ENCODE assay signal across 8 cellular contexts in the genomic region with DNA sequence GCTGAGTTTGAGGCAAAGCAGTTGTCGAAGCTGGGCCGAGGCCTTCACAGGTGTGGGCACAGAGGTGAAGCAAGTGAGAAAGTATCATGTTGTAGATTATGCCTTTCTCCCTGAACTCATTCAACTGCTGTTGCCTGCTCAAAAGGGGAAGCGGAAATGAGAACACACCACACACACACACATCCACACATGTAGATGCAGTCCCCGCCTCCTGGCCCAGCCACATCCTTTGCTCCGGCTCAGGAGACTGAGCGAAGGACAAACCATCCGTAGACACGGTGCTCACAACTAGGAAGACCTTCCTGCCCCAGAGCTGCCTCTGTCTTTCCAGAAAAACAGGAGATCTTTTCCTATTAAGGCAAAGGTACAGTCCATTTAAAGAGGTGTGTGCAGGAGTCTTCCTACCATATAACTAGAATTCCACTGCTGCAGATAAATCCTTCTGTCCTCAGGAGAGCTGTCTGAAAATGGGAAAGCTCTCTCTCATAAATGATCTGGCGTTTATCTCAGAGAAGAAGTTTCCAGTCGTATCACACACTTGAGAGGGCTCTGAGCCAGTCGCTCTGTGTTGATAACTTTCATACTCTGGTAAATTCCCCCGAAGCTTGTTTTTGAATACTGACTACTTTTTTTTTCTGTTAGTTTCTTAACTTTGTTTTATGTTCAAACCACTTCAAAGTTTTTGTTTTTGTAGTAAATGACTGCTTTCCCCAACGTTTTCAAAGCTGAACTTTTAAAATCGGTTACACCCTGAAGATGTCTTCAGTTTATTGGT. TPM values are rescaled to one million over a fixed set of nuclear protein-coding genes. Genes with fewer than 3 reads are reported as not detected.
DNase-seq lines count a peak whose midpoint lies in the region; ATAC-seq and TF ChIP-seq lines count a peak whose summit lies in the region.

A gene with protein sequence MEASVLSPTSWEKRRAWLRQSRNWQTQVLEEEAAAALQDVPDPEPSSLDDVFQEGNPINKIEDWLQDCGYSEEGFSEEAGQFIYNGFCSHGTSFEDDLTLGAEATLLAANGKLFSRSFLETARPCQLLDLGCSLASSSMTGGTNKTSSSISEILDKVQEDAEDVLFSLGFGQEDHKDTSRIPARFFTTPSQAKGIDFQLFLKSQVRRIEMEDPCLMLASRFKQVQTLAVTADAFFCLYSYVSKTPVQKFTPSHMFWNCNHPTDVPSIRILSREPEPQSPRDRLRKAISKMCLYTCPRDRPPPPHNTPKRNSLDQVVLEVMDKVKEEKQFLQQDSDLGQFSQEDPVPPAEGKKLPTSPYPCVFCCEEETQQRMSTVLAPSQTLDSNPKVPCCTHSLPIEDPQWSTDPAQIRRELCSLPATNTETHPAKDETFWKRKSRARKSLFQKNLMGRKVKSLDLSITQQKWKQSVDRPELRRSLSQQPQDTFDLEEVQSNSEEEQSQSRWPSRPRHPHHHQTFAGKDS (minus strand): TSS at position 161 of the 775 bp plus-strand sequence. CDS start 10,200 bp downstream, outside the sequence.

- H3K36me3 ChIP-seq in psoas muscle (ENCODE audit: insufficient read depth in 1 of 2, low read depth in 1 of 2) (no peaks in the 10 kb centered on the region), MG63 (no peaks in the 10 kb centered on the region)

- no peak for TF ChIP-seq CTCF in psoas muscle (IDR thresholded peaks at IDR 0.05)

- DNase-seq in T-helper 1 cell, result peak; percentile 60 to 93 (median 74)
- peak; percentile 25 to 67 for DNase-seq in psoas muscle
- no peak for DNase-seq in NCI-H82 treated with DMSO at 0.1 percent for 48 hours (lab: John Stamatoyannopoulos, UW; ENCODE audit: unreplicated experiment)
- no peak for DNase-seq in MG63
- no peak for DNase-seq in NCI-H1417 treated with DMSO at 0.1 percent for 48 hours (lab: John Stamatoyannopoulos, UW)

- H3K9me3 ChIP-seq in psoas muscle (no peaks in the 10 kb centered on the region), MG63 (no peaks in the 10 kb centered on the region)

- no peaks in the 10 kb centered on the region for H3K9me3 Mint-ChIP-seq in activated naive CD4-positive, alpha-beta T cell treated with anti-CD3 and anti-CD28 coated beads, Interleukin-2, amount 50 U/mL, for 24 hours

- H3K4me3 ChIP-seq in psoas muscle (no peak within 1 kb of the TSS), MG63 (no peak within 1 kb of the TSS)

- no peaks in the 10 kb centered on the region for H3K27me3 Mint-ChIP-seq in activated naive CD4-positive, alpha-beta T cell treated with anti-CD3 and anti-CD28 coated beads, Interleukin-2, amount 50 U/mL, for 24 hours

- WGBS in psoas muscle, 3 donors, result 50 to 52% (median 50%) methylated on average over 14 of the region's 14 CpGs

- peak within 1 kb of the TSS; percentile 95 for H3K4me3 Mint-ChIP-seq in activated naive CD4-positive, alpha-beta T cell treated with anti-CD3 and anti-CD28 coated beads, Interleukin-2, amount 50 U/mL, for 24 hours

- H3K27ac Mint-ChIP-seq in activated naive CD4-positive, alpha-beta T cell treated with anti-CD3 and anti-CD28 coated beads, Interleukin-2, amount 50 U/mL, for 24 hours, result peak within 1 kb of the TSS; percentile 97

- H3K4me1 Mint-ChIP-seq in activated naive CD4-positive, alpha-beta T cell treated with anti-CD3 and anti-CD28 coated beads, Interleukin-2, amount 50 U/mL, for 24 hours, result peaks cover 81% of the 10 kb centered on the region

- no peak within 1 kb of the TSS for H3K27ac ChIP-seq in psoas muscle

- peak; percentile 95 for ATAC-seq in GM18867 (IDR thresholded peaks at IDR 0.05; ENCODE audit: unreplicated experiment)
- peak; percentile 89 for ATAC-seq in HG03039 (IDR thresholded peaks at IDR 0.05; ENCODE audit: unreplicated experiment)
- peak in 1 of 4 donors; percentile 58 for ATAC-seq in psoas muscle

- intact Hi-C loops in psoas muscle (cut with DNase I), result no loop called here

- peaks cover 32% of the 10 kb centered on the region for H3K36me3 Mint-ChIP-seq in activated naive CD4-positive, alpha-beta T cell treated with anti-CD3 and anti-CD28 coated beads, Interleukin-2, amount 50 U/mL, for 24 hours

- no peaks in the 10 kb centered on the region for H3K27me3 ChIP-seq in psoas muscle (ENCODE audit: insufficient read depth in 3 of 3, low read length in 2 of 3)
- no peaks in the 10 kb centered on the region for H3K27me3 ChIP-seq in MG63

- H3K4me1 ChIP-seq in psoas muscle, result no peaks in the 10 kb centered on the region

RNA-seq across cellular contexts. Expression of the gene that starts here (rescaled TPM):
- under 1 TPM in 2 of 4 donors, not detected in 2; 0.54 to 0.61 TPM for total RNA-seq in psoas muscle
- under 1 TPM; 0.08 to 0.87 (median 0.17) TPM for polyA plus RNA-seq in psoas muscle
- not detected in 2 replicates for total RNA-seq in MG63 (2014; rRNA removed; shearing (Covaris generic); ENCODE audit: low replicate concordance)

Comparison
In these comparisons a context has a peak if more than half of its experiments do, and no peak if none do; other contexts are left out.
1. Peak in DNase-seq in psoas muscle; RNA of the gene not detected or under 1 TPM.
2. DNase-seq: peak in T-helper 1 cell (5 of 5); none in NCI-H82 treated with DMSO at 0.1 percent for 48 hours (single experiment), MG63 (single experiment) and NCI-H1417 treated with DMSO at 0.1 percent for 48 hours (single experiment).